Comparison of ENCODE assay signal across 1 cellular context in the genomic region with DNA sequence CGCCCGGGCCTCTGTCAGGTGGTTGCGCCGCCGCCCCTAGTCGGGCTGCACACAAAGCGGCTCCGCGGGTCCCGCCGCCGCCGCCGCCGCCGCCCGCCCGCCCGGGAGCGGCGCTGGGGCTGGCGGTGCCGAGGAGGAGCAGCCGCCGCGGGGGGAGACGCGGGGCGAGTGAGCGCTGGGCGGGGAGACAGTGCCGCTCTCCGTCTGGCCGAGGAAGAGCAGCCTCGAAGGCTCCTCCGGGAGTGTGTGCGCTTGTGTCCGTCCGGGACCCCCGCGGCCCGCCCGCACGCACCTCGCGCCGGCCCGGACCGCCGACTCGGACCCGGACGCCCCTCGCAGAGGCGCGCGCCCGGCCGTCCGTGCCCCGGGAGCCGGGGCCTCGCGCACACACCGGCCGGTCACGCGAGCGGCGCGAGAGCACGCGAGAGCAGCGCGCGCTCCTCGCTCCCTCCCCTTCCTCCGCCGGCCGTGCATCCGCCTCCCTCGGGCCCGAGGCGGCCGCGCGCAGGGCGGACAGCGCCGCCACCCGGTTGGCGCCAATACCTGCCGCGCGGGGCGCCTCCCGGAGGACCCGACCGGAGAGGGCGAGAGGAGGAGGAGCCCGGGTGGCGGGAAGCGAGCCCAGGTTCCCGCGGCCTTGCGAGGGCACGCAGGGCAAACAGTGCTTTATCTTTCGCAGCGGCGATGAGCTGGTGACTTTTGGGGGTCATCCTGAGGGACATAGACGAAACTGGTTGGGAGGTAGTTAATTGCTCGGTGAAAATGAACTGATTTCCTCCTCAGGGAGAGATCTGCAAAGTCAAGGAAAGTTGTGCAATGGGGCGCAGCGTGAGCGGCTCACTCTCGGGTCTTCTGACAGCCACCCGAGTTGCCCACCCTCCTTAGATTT.
TF ChIP-seq lines count a peak whose summit lies in the region.

Gene PDS5A (minus strand): TSS at position 423 of the 889 bp plus-strand sequence. CDS start 1,334 bp downstream, outside the sequence.

TF ChIP-seq in HepG2, 621 proteins besides CTCF, POLR2A, EP300 and RAD21 (continued from another document and continues in another):
- TF ChIP-seq ZBED4 (CRISPR knock-in tag; IDR thresholded peaks at IDR 0.05; ENCODE audit: borderline replicate concordance) (peak; percentile 77; the same call in 1 of the 2 replicates), ZNF383 (CRISPR knock-in tag; IDR thresholded peaks at IDR 0.05; ENCODE audit: borderline replicate concordance) (no peak), ETV5 (CRISPR knock-in tag; IDR thresholded peaks at IDR 0.05; ENCODE audit: borderline replicate concordance) (peak; percentile 67; the same call in 1 of the 2 replicates), ZSCAN20 (CRISPR knock-in tag; IDR thresholded peaks at IDR 0.05; ENCODE audit: borderline replicate concordance) (peak; percentile 78; the same call in 1 of the 2 replicates), ZBTB26 (CRISPR knock-in tag; IDR thresholded peaks at IDR 0.05; ENCODE audit: borderline replicate concordance) (0 out of 2 replicates have a peak, but pooled peaks have one; percentile 51), ZFYVE20 (CRISPR knock-in tag; IDR thresholded peaks at IDR 0.05; ENCODE audit: borderline replicate concordance, low read depth) (peak; percentile 87; the same call in 1 of the 2 replicates), TFDP2 (CRISPR knock-in tag; IDR thresholded peaks at IDR 0.05) (peak; percentile 99), ZNF136 (CRISPR knock-in tag; IDR thresholded peaks at IDR 0.05; ENCODE audit: low read depth) (peak; percentile 83; the same call in 1 of the 2 replicates), GTF3A (CRISPR knock-in tag; conservative IDR thresholded peaks at IDR 0.05) (no peak), HCFC1 (IDR thresholded peaks at IDR 0.05; ENCODE audit: low read depth, low read length) (peak; percentile 22; the same call in 1 of the 2 replicates), CREM (IDR thresholded peaks at IDR 0.05) (no peak), CREM (CRISPR knock-in tag; IDR thresholded peaks at IDR 0.05) (no peak), ZSCAN12 (CRISPR knock-in tag; IDR thresholded peaks at IDR 0.05) (no peak; the same call in 1 of the 2 replicates), THAP8 (CRISPR knock-in tag; IDR thresholded peaks at IDR 0.05; ENCODE audit: borderline replicate concordance) (0 out of 2 replicates have a peak, but pooled peaks have one; percentile 83), SOX6 (IDR thresholded peaks at IDR 0.05) (no peak), SOX6 (CRISPR knock-in tag; IDR thresholded peaks at IDR 0.05) (peak; percentile 58), CCDC6 (CRISPR knock-in tag; IDR thresholded peaks at IDR 0.05) (peak; percentile 94), ZNF160 (CRISPR knock-in tag; IDR thresholded peaks at IDR 0.05) (peak; percentile 91), AKNA (CRISPR knock-in tag; IDR thresholded peaks at IDR 0.05; ENCODE audit: borderline replicate concordance) (no peak), RBM39 (IDR thresholded peaks at IDR 0.05; ENCODE audit: low read depth, low read length, poor library complexity, severe bottlenecking) (peak; percentile 53), ZNF770 (CRISPR knock-in tag; IDR thresholded peaks at IDR 0.05) (peak; percentile 49; the same call in 1 of the 2 replicates), REXO4 (CRISPR knock-in tag; IDR thresholded peaks at IDR 0.05; ENCODE audit: borderline replicate concordance) (no peak), ATRX (CRISPR knock-in tag; IDR thresholded peaks at IDR 0.05; ENCODE audit: borderline replicate concordance) (no peak), ZNF891 (CRISPR knock-in tag; IDR thresholded peaks at IDR 0.05) (peak; percentile 92), ARNT (IDR thresholded peaks at IDR 0.05) (no peak), RFX3 (CRISPR knock-in tag; IDR thresholded peaks at IDR 0.05) (no peak), TCF7 (IDR thresholded peaks at IDR 0.05; ENCODE audit: low read depth) (no peak), ZNF790 (CRISPR knock-in tag; IDR thresholded peaks at IDR 0.05; ENCODE audit: borderline replicate concordance) (peak; percentile 92; the same call in 1 of the 2 replicates), ZNF558 (CRISPR knock-in tag; IDR thresholded peaks at IDR 0.05; ENCODE audit: borderline replicate concordance) (no peak; the same call in 1 of the 2 replicates), SP4 (CRISPR knock-in tag; IDR thresholded peaks at IDR 0.05) (peak; percentile 80), MAF1 (CRISPR knock-in tag; IDR thresholded peaks at IDR 0.05; ENCODE audit: borderline replicate concordance) (no peak)
- TF ChIP-seq, protein P1, sequence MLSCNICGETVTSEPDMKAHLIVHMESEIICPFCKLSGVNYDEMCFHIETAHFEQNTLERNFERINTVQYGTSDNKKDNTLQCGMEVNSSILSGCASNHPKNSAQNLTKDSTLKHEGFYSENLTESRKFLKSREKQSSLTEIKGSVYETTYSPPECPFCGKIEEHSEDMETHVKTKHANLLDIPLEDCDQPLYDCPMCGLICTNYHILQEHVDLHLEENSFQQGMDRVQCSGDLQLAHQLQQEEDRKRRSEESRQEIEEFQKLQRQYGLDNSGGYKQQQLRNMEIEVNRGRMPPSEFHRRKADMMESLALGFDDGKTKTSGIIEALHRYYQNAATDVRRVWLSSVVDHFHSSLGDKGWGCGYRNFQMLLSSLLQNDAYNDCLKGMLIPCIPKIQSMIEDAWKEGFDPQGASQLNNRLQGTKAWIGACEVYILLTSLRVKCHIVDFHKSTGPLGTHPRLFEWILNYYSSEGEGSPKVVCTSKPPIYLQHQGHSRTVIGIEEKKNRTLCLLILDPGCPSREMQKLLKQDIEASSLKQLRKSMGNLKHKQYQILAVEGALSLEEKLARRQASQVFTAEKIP (CRISPR knock-in tag; IDR thresholded peaks at IDR 0.05; ENCODE audit: borderline replicate concordance), result no peak
- TF ChIP-seq, protein P2, sequence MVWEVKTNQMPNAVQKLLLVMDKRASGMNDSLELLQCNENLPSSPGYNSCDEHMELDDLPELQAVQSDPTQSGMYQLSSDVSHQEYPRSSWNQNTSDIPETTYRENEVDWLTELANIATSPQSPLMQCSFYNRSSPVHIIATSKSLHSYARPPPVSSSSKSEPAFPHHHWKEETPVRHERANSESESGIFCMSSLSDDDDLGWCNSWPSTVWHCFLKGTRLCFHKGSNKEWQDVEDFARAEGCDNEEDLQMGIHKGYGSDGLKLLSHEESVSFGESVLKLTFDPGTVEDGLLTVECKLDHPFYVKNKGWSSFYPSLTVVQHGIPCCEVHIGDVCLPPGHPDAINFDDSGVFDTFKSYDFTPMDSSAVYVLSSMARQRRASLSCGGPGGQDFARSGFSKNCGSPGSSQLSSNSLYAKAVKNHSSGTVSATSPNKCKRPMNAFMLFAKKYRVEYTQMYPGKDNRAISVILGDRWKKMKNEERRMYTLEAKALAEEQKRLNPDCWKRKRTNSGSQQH (CRISPR knock-in tag; IDR thresholded peaks at IDR 0.05; ENCODE audit: low read depth), result 0 out of 2 replicates have a peak, but pooled peaks have one; percentile 66
- TF ChIP-seq, protein P3, sequence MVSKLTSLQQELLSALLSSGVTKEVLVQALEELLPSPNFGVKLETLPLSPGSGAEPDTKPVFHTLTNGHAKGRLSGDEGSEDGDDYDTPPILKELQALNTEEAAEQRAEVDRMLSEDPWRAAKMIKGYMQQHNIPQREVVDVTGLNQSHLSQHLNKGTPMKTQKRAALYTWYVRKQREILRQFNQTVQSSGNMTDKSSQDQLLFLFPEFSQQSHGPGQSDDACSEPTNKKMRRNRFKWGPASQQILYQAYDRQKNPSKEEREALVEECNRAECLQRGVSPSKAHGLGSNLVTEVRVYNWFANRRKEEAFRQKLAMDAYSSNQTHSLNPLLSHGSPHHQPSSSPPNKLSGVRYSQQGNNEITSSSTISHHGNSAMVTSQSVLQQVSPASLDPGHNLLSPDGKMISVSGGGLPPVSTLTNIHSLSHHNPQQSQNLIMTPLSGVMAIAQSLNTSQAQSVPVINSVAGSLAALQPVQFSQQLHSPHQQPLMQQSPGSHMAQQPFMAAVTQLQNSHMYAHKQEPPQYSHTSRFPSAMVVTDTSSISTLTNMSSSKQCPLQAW (CRISPR knock-in tag; IDR thresholded peaks at IDR 0.05), result peak; percentile 58; the same call in 1 of the 2 replicates
